8 cellular contexts compared by ENCODE assay signal in the genomic region with DNA sequence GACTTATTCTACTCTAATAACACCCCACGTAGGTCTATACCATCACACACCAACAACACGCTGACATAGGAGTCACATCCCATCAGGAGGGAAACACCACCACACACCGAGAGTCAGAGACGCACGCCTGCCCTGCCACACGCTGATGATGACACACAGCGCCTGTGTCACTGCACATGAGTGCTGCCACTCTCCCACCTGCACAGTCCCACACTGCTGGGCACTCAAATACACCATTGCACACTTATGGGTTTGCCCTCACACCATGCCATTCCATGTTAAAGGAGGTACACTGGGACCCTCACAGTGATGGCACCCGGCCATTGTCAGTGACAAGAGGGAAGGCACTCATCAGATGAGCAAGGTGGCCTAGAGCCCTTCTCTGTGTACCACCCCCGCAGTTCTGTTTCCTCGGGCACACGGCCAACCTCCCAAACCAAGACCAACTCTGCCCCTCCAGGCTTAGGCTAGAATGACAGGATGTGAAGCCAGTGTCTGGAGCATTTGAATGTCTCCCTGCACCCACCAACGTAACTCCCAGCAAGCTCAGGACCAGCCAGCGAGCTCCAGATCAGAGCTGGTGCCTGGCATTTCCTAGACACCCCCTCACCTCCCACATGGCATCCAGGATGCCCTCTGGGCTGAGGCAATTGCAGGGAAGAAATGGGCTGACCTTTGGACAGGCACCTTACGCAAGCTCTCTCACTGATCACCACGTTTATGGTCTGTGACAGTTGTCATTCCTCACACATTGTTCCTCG.
A peak's percentile ranks its signal among the peaks of the same experiment; 100 is the strongest.
DNase-seq lines count a peak whose midpoint lies in the region; ATAC-seq and TF ChIP-seq lines count a peak whose summit lies in the region.

No MANE protein-coding gene starts in this region.

- H3K36me3 Mint-ChIP-seq in activated naive CD4-positive, alpha-beta T cell treated with anti-CD3 and anti-CD28 coated beads, Interleukin-2, amount 10 ng/mL, durations not matched to agents 7 days and 5 days: no peaks in the 10 kb centered on the region

- TF ChIP-seq CTCF in HEK293 (tag by site-specific recombination; IDR thresholded peaks at IDR 0.05): peak; percentile 41; the same call in 1 of the 2 replicates
- peak; percentile 18; the same call in 1 of the 2 replicates for TF ChIP-seq CTCF in OCI-LY3 (IDR thresholded peaks at IDR 0.05; ENCODE audit: low read depth, low read length)

- H3K27ac Mint-ChIP-seq in activated naive CD4-positive, alpha-beta T cell treated with anti-CD3 and anti-CD28 coated beads, Interleukin-2, amount 10 ng/mL, durations not matched to agents 7 days and 5 days: no peak overlapping the region

- H3K36me3 ChIP-seq in HEK293 (ENCODE audit: control insufficient read depth in 2 of 2, insufficient read depth in 1 of 2, low read length in 2 of 2): no peaks in the 10 kb centered on the region
- H3K36me3 ChIP-seq in OCI-LY3 (replicated peaks; ENCODE audit: low read depth, low read length): no peaks in the 10 kb centered on the region

- H2AFZ ChIP-seq in OCI-LY3 (ENCODE audit: low read depth, low read length): no peak overlapping the region

- no peaks in the 10 kb centered on the region for H4K20me1 ChIP-seq in OCI-LY3 (ENCODE audit: insufficient read depth, low read length)

- DNase-seq in DMS 273 (lab: John Stamatoyannopoulos, UW; ENCODE audit: unreplicated experiment) (peak; percentile 89), islet precursor cell (peak; percentile 65)
- no peak for DNase-seq in NK-92 treated with Interleukin-12 subunit alpha and Interleukin-12 subunit beta, amount 100 ng/mL, for 24 hours (lab: John Stamatoyannopoulos, UW)
- no peak for DNase-seq in activated naive CD4-positive, alpha-beta T cell treated with anti-CD3 and anti-CD28 coated beads, Interleukin-2, amount 10 ng/mL, durations not matched to agents 7 days and 5 days

- H3K9me3 Mint-ChIP-seq in activated naive CD4-positive, alpha-beta T cell treated with anti-CD3 and anti-CD28 coated beads, Interleukin-2, amount 10 ng/mL, durations not matched to agents 7 days and 5 days: no peaks in the 10 kb centered on the region

- ATAC-seq in HG02981 (IDR thresholded peaks at IDR 0.05; ENCODE audit: unreplicated experiment) (no peak), GM19397 (IDR thresholded peaks at IDR 0.05; ENCODE audit: unreplicated experiment) (no peak)

- H3K4me3 ChIP-seq in HEK293 (ENCODE audit: low read depth, low read length) (no peak overlapping the region), OCI-LY3 (ENCODE audit: low read length) (no peak overlapping the region)

- H3K9me3 ChIP-seq in HEK293 (ENCODE audit: control insufficient read depth, insufficient read depth, low read depth, low read length) (no peaks in the 10 kb centered on the region), OCI-LY3 (ENCODE audit: insufficient read depth, low read length) (no peaks in the 10 kb centered on the region)

- H3K9ac ChIP-seq in OCI-LY3 (ENCODE audit: low read length): no peak overlapping the region

- H3K79me2 ChIP-seq in OCI-LY3 (ENCODE audit: low read length): no peaks in the 10 kb centered on the region

- H3K4me1 ChIP-seq in HEK293 (ENCODE audit: control insufficient read depth, insufficient read depth, low read length) (no peaks in the 10 kb centered on the region), OCI-LY3 (ENCODE audit: low read length) (no peaks in the 10 kb centered on the region)

- CTCF ChIA-PET in HEK293 (lab: Yijun Ruan, JAX): interaction anchor here (0.6 to 5.4 kb wide), 6 partner anchors 9 to 468 kb away, joined by 3 to 35 read pairs (median 6); no protein-coding TSS in a partner anchor
- CTCF ChIA-PET in activated naive CD4-positive, alpha-beta T cell treated with anti-CD3 and anti-CD28 coated beads, Interleukin-2, amount 10 ng/mL, durations not matched to agents 7 days and 5 days (lab: Charles Lee): interaction anchor here (0.6 to 1.1 kb wide), 3 partner anchors 51 to 139 kb away, joined by 3 read pairs; no protein-coding TSS in a partner anchor

- H3K4me3 Mint-ChIP-seq in activated naive CD4-positive, alpha-beta T cell treated with anti-CD3 and anti-CD28 coated beads, Interleukin-2, amount 10 ng/mL, durations not matched to agents 7 days and 5 days: no peak overlapping the region

- H3K27me3 Mint-ChIP-seq in activated naive CD4-positive, alpha-beta T cell treated with anti-CD3 and anti-CD28 coated beads, Interleukin-2, amount 10 ng/mL, durations not matched to agents 7 days and 5 days: peaks cover 45% of the 10 kb centered on the region

- POLR2A ChIA-PET in HEK293 (lab: Yijun Ruan, JAX): no interaction called here

- no peak overlapping the region for H3K4me2 ChIP-seq in OCI-LY3 (ENCODE audit: low read length)

- peaks cover 30% of the 10 kb centered on the region for H3K27me3 ChIP-seq in OCI-LY3 (ENCODE audit: low read depth, low read length)

- no peaks in the 10 kb centered on the region for H3K4me1 Mint-ChIP-seq in activated naive CD4-positive, alpha-beta T cell treated with anti-CD3 and anti-CD28 coated beads, Interleukin-2, amount 10 ng/mL, durations not matched to agents 7 days and 5 days

- H3K27ac ChIP-seq in HEK293 (ENCODE audit: extremely low read depth, low read depth, low read length) (no peak overlapping the region), OCI-LY3 (ENCODE audit: low read length) (no peak overlapping the region)

TF ChIP-seq in HEK293, 187 proteins besides CTCF, POLR2A, EP300 and RAD21:
- no peak for TF ChIP-seq BCL11B (tag by site-specific recombination; IDR thresholded peaks at IDR 0.05; ENCODE audit: low read depth)
- TF ChIP-seq ZFHX2 (tag by site-specific recombination; conservative IDR thresholded peaks at IDR 0.05): peak; percentile 84
- TF ChIP-seq EGR2 (tag by site-specific recombination; IDR thresholded peaks at IDR 0.05; ENCODE audit: low read depth): peak; percentile 75
- TF ChIP-seq, protein P1, sequence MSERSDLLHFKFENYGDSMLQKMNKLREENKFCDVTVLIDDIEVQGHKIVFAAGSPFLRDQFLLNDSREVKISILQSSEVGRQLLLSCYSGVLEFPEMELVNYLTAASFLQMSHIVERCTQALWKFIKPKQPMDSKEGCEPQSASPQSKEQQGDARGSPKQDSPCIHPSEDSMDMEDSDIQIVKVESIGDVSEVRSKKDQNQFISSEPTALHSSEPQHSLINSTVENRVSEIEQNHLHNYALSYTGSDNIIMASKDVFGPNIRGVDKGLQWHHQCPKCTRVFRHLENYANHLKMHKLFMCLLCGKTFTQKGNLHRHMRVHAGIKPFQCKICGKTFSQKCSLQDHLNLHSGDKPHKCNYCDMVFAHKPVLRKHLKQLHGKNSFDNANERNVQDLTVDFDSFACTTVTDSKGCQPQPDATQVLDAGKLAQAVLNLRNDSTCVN (tag by site-specific recombination; optimal IDR thresholded peaks at IDR 0.05): peak; percentile 13
TF ChIP-seq in HEK293: peak in this region for 3.

Comparison
In these comparisons a context has a peak if more than half of its experiments do, and no peak if none do; other contexts are left out.
1. DNase-seq: peak in DMS 273 (single experiment) and islet precursor cell (single experiment); none in NK-92 treated with Interleukin-12 subunit alpha and Interleukin-12 subunit beta, amount 100 ng/mL, for 24 hours (single experiment) and activated naive CD4-positive, alpha-beta T cell treated with anti-CD3 and anti-CD28 coated beads, Interleukin-2, amount 10 ng/mL, durations not matched to agents 7 days and 5 days (single experiment).